ENCODE assay signal across 26 cellular contexts in genomic region chr9:110206388-110206787, GRCh38. TPM values are rescaled to one million over a fixed set of nuclear protein-coding genes. Genes with fewer than 3 reads are reported as not detected.
DNase-seq lines count a peak whose midpoint lies in the region; ATAC-seq and TF ChIP-seq lines count a peak whose summit lies in the region.
"Had no signal": no experiment of that assay in that cellular context is flagged by ENCODE, and none has a peak within 500 bp of the region (broad histone marks: within the 10 kb centered on the region; RNA-seq: fewer than 3 reads in every experiment).

No MANE protein-coding gene starts in this region.

- CTCF ChIA-PET in Caco-2 (lab: Charles Lee), result no interaction called here

- H3K4me1 Mint-ChIP-seq in Caco-2 (ENCODE audit: low read depth, unreplicated experiment), result peaks cover 16% of the 10 kb centered on the region
- H3K4me1 Mint-ChIP-seq: neural crest cell; stimulated activated naive B cell treated with anti-CD40 and anti-IgM and Interleukin-4, amounts not matched to agents 10 μg/mL and 1 μg/mL and 100 μg/mL, for 72 hours had no signal

- no peak overlapping the region for H2BK12ac ChIP-seq in neuronal stem cell (ENCODE audit: low read length)

- no peak overlapping the region for H3K4me2 ChIP-seq in neuronal stem cell (ENCODE audit: insufficient read depth, low read length, poor library complexity, severe bottlenecking)

- H3K23ac ChIP-seq in neuronal stem cell (ENCODE audit: low read depth, low read length, poor library complexity), result no peak overlapping the region

- H4K8ac ChIP-seq in neuronal stem cell (ENCODE audit: low read depth, low read length), result no peak overlapping the region

- H3K27ac ChIP-seq in duodenal mucosa (ENCODE audit: low read depth, low read length), result peak overlapping the region; percentile 74
- H3K27ac ChIP-seq in neuronal stem cell (replicated peaks; ENCODE audit: low read length), result no peak overlapping the region
- H3K27ac ChIP-seq: cardiac muscle cell, heart right ventricle had no signal

- no peak overlapping the region for H3K4me3 Mint-ChIP-seq in Caco-2 (ENCODE audit: unreplicated experiment)
- H3K4me3 Mint-ChIP-seq: activated CD8-positive, alpha-beta T cell treated with anti-CD3 and anti-CD28 coated beads, Interleukin-2, amount 10 ng/mL, durations not matched to agents 7 days and 5 days; CD8-positive, alpha-beta T cell; dendritic cell treated with granulocyte-macrophage colony-stimulating factor and Interleukin-4, amounts not matched to agents 40 ng/mL and 50 ng/mL, for 4 days; neural crest cell; stimulated activated naive B cell treated with anti-CD40 and anti-IgM and Interleukin-4, amounts not matched to agents 10 μg/mL and 1 μg/mL and 100 μg/mL, for 72 hours had no signal

- peaks cover 14% of the 10 kb centered on the region for H3K9me3 Mint-ChIP-seq in Caco-2 (ENCODE audit: unreplicated experiment)
- H3K9me3 Mint-ChIP-seq: dendritic cell treated with granulocyte-macrophage colony-stimulating factor and Interleukin-4, amounts not matched to agents 40 ng/mL and 50 ng/mL, for 4 days; neural crest cell; stimulated activated naive B cell treated with anti-CD40 and anti-IgM and Interleukin-4, amounts not matched to agents 10 μg/mL and 1 μg/mL and 100 μg/mL, for 72 hours had no signal

- no TSS peak for BruUV-seq in Caco-2 (replicated peaks; lab: Mats Ljungman, UMichigan)

- peak overlapping the region; percentile 72 for H3K27ac Mint-ChIP-seq in Caco-2 (ENCODE audit: unreplicated experiment)
- H3K27ac Mint-ChIP-seq: activated CD8-positive, alpha-beta T cell treated with anti-CD3 and anti-CD28 coated beads, Interleukin-2, amount 10 ng/mL, durations not matched to agents 7 days and 5 days; CD8-positive, alpha-beta T cell; progenitor cell of endocrine pancreas; stimulated activated naive B cell treated with anti-CD40 and anti-IgM and Interleukin-4, amounts not matched to agents 10 μg/mL and 1 μg/mL and 100 μg/mL, for 72 hours had no signal

- H3K9me3 ChIP-seq in Caco-2, result 0 out of 2 replicates have a peak, but pooled peaks cover 5% of the 10 kb centered on the region
- H3K9me3 ChIP-seq in duodenal mucosa (ENCODE audit: control insufficient read depth in 1 of 2, low read length in 2 of 2), result no peaks in the 10 kb centered on the region
- H3K9me3 ChIP-seq in neuronal stem cell (replicated peaks in 1 of 2; ENCODE audit: control insufficient read depth in 2 of 2, insufficient read depth in 1 of 2, low read depth in 1 of 2, low read length in 2 of 2), result no peaks in the 10 kb centered on the region

- H4K91ac ChIP-seq in neuronal stem cell (ENCODE audit: low read depth, low read length, poor library complexity), result no peak overlapping the region

- no CpG with 5 or more reads among the region's 1 CpG for WGBS in neuronal stem cell (ENCODE audit: extremely low coverage in 2 of 2, insufficient read length in 2 of 2, insufficient replicate concordance in 1 of 2), 2 donors

- H3K27me3 ChIP-seq in Caco-2 (replicated peaks; ENCODE audit: control insufficient read depth, insufficient read depth, low read length), result no peaks in the 10 kb centered on the region
- no peaks in the 10 kb centered on the region for H3K27me3 ChIP-seq in duodenal mucosa (ENCODE audit: control insufficient read depth in 1 of 2, insufficient read depth in 2 of 2, low read length in 2 of 2)
- peaks cover 0 to 38% (median 0%) of the 10 kb centered on the region in 3 experiments for H3K27me3 ChIP-seq in neuronal stem cell (ENCODE audit: control insufficient read depth in 3 of 3, insufficient read depth in 3 of 3, low read depth in 1 of 3, low read length in 3 of 3)

- H3K79me1 ChIP-seq in neuronal stem cell (ENCODE audit: low read depth, low read length), result no peaks in the 10 kb centered on the region

- intact Hi-C loops in Caco-2 (cut with micrococcal nuclease; ENCODE audit: unreplicated experiment), result no loop called here

- no peak overlapping the region for H3K4ac ChIP-seq in neuronal stem cell (ENCODE audit: low read length)

- no peaks in the 10 kb centered on the region for H3K27me3 Mint-ChIP-seq in Caco-2 (ENCODE audit: insufficient read depth, unreplicated experiment)

- H3K4me1 ChIP-seq in Caco-2 (peaks cover 26% of the 10 kb centered on the region), duodenal mucosa (ENCODE audit: control insufficient read depth in 1 of 2, insufficient read depth in 2 of 2, low read length in 2 of 2) (peaks cover 27 to 28% of the 10 kb centered on the region in 2 donors), neuronal stem cell (ENCODE audit: control insufficient read depth in 2 of 2, insufficient read depth in 1 of 2, low read depth in 1 of 2, low read length in 2 of 2) (no peaks in the 10 kb centered on the region)
- H3K4me1 ChIP-seq: heart right ventricle had no signal

- peak overlapping the region; percentile 15 for H3K18ac ChIP-seq in neuronal stem cell (ENCODE audit: low read length)

- peak overlapping the region; percentile 58 to 73 for H3K9ac ChIP-seq in duodenal mucosa (ENCODE audit: low read depth in 1 of 2, low read length in 2 of 2)
- H3K9ac ChIP-seq in neuronal stem cell (ENCODE audit: low read depth, low read length, poor library complexity), result no peak overlapping the region

- H3K14ac ChIP-seq in neuronal stem cell (ENCODE audit: low read length), result no peak overlapping the region

- H2AK5ac ChIP-seq in neuronal stem cell (ENCODE audit: low read depth, low read length), result no peak overlapping the region

- DNase-seq in Caco-2, result no peak
- DNase-seq in NCI-H2029 treated with DMSO at 0.1 percent for 48 hours (lab: John Stamatoyannopoulos, UW), result peak; percentile 95
- DNase-seq in neuronal stem cell (ENCODE audit: low spot score), result no peak
- no peak for DNase-seq in Ammon's horn (ENCODE audit: low spot score)
- DNase-seq in cerebellum (ENCODE audit: low spot score), result no peak
- no peak for DNase-seq in effector CD8-positive, alpha-beta T cell (lab: John Stamatoyannopoulos, UW)
- DNase-seq: activated CD4-positive, CD25-positive, alpha-beta regulatory T cell treated with anti-CD3 and anti-CD28 coated beads, Interleukin-2, amount 50 U/mL, for 72 hours; activated CD8-positive, alpha-beta T cell treated with anti-CD3 and anti-CD28 coated beads, Interleukin-2, amount 10 ng/mL, durations not matched to agents 7 days and 5 days; activated T-cell treated with anti-CD3 and anti-CD28 coated beads, Interleukin-2, amount 50 U/mL, for 1 hour; CD8-positive, alpha-beta T cell; heart right ventricle; Kasumi-1; NCI-H1048; NCI-H2081 treated with DMSO at 0.1 percent for 48 hours; NCI-H748 treated with DMSO at 0.1 percent for 48 hours; OCI-M1; SHP77 treated with DMSO at 0.1 percent for 48 hours; stimulated activated CD4-positive, alpha-beta T cell treated with anti-CD3 and anti-CD28 coated beads, Interleukin-2, amount 100 ng/mL, for 24 hours; stimulated activated naive B cell treated with anti-CD40 and anti-IgM and Interleukin-4, amounts not matched to agents 10 μg/mL and 1 μg/mL and 100 μg/mL, for 72 hours had no signal

- H2BK120ac ChIP-seq in neuronal stem cell (ENCODE audit: low read depth, low read length), result no peak overlapping the region

- POLR2A ChIA-PET in Caco-2 (lab: Charles Lee), result no interaction called here

- H3K4me3 ChIP-seq in Caco-2 (ENCODE audit: low read depth, low read length) (no peak overlapping the region), duodenal mucosa (ENCODE audit: low read depth in 1 of 2, low read length in 2 of 2) (peak overlapping the region; percentile 61 to 68), neuronal stem cell (ENCODE audit: low read length in 2 of 2) (no peak overlapping the region)
- H3K4me3 ChIP-seq: cardiac muscle cell, heart right ventricle had no signal

- H3K36me3 ChIP-seq in Caco-2 (ENCODE audit: control insufficient read depth, insufficient read depth, low read length), result no peaks in the 10 kb centered on the region
- H3K36me3 ChIP-seq in duodenal mucosa (ENCODE audit: control insufficient read depth in 1 of 2, insufficient read depth in 2 of 2, low read length in 2 of 2), result peaks cover 0 to 1% of the 10 kb centered on the region in 2 donors
- no peaks in the 10 kb centered on the region for H3K36me3 ChIP-seq in neuronal stem cell (replicated peaks in 1 of 2; ENCODE audit: control insufficient read depth in 2 of 2, insufficient read depth in 2 of 2, low read length in 2 of 2)
- H3K36me3 ChIP-seq: cardiac muscle cell, heart right ventricle had no signal

- no peaks in the 10 kb centered on the region for H3K36me3 Mint-ChIP-seq in Caco-2 (ENCODE audit: insufficient read depth, unreplicated experiment)
- H3K36me3 Mint-ChIP-seq: CD8-positive, alpha-beta T cell; stimulated activated naive B cell treated with anti-CD40 and anti-IgM and Interleukin-4, amounts not matched to agents 10 μg/mL and 1 μg/mL and 100 μg/mL, for 72 hours had no signal

- no peak overlapping the region for H2AFZ ChIP-seq in neuronal stem cell (ENCODE audit: low read length)

- no peak for ATAC-seq in GM19395 (IDR thresholded peaks at IDR 0.05; ENCODE audit: unreplicated experiment)
- ATAC-seq: activated CD8-positive, alpha-beta T cell treated with anti-CD3 and anti-CD28 coated beads, Interleukin-2, amount 10 ng/mL, durations not matched to agents 7 days and 5 days; CD8-positive, alpha-beta T cell; stimulated activated naive B cell treated with anti-CD40 and anti-IgM and Interleukin-4, amounts not matched to agents 10 μg/mL and 1 μg/mL and 100 μg/mL, for 72 hours had no signal

- H2BK5ac ChIP-seq in neuronal stem cell (ENCODE audit: low read length), result no peak overlapping the region

- no peak overlapping the region for H2BK15ac ChIP-seq in neuronal stem cell (ENCODE audit: low read length)

- no peak for TF ChIP-seq CTCF in Caco-2 (IDR thresholded peaks at IDR 0.05; ENCODE audit: insufficient read depth in 1 of 2, low read depth in 1 of 2, low read length in 1 of 2, severe bottlenecking in 1 of 2, unreplicated experiment in 1 of 2)

RNA-seq across cellular contexts. Expression of gene C9orf152, which starts 1.6 kb away (rescaled TPM):
- 0.36 and 0.42 TPM in 2 replicates for total RNA-seq in Caco-2 (2022)
- not detected for polyA plus RNA-seq in neuronal stem cell (2013, experiment 1 of 2)
- polyA plus RNA-seq in neuronal stem cell (2013, experiment 2 of 2), result not detected
- total RNA-seq in cerebellum, result not detected
- total RNA-seq: activated CD8-positive, alpha-beta T cell treated with anti-CD3 and anti-CD28 coated beads, Interleukin-2, amount 10 ng/mL, durations not matched to agents 7 days and 5 days; cardiac muscle cell; CD8-positive, alpha-beta T cell; heart right ventricle; neural crest cell; progenitor cell of endocrine pancreas; skeletal muscle tissue had no signal
- polyA plus RNA-seq: cardiac muscle cell, heart right ventricle had no signal

RNA-seq across cellular contexts. Expression of gene TXN, which starts 49.9 kb away (rescaled TPM):
- 446 and 476 TPM in 2 replicates for total RNA-seq in Caco-2 (2022)
- polyA plus RNA-seq in neuronal stem cell (2013, experiment 1 of 2), result 319 TPM
- polyA plus RNA-seq in neuronal stem cell (2013, experiment 2 of 2), result 332 TPM
- total RNA-seq in cerebellum, result 77.3 TPM

Comparison
In these comparisons a context has a peak if more than half of its experiments do, and no peak if none do; other contexts are left out.
1. H3K4me3 ChIP-seq: peak in duodenal mucosa (2 of 2); none in Caco-2 (single experiment) and neuronal stem cell (0 of 2).